Comparison of ENCODE assay signal across 8 cellular contexts in genomic region chr7:5526190-5527037, GRCh38. TPM values are rescaled to one million over a fixed set of nuclear protein-coding genes. Genes with fewer than 3 reads are reported as not detected.
DNase-seq lines count a peak whose midpoint lies in the region; ATAC-seq and TF ChIP-seq lines count a peak whose summit lies in the region.

No MANE protein-coding gene starts in this region.

- H3K4me1 ChIP-seq in tibial artery, result peaks cover 0 to 13% (median under 1%) of the 10 kb centered on the region in 4 donors

- no peaks in the 10 kb centered on the region for H3K9me3 ChIP-seq in tibial artery

- peaks cover 39 to 70% (median 49%) of the 10 kb centered on the region in 3 donors for H3K36me3 ChIP-seq in tibial artery

- POLR2A ChIA-PET in AG04449 (lab: Yijun Ruan, JAX), result interaction anchor here (0.8 to 2.9 kb wide), 8 partner anchors 8 to 286 kb away, joined by 3 to 15 read pairs (median 5); no protein-coding TSS in a partner anchor

- H3K4me1 Mint-ChIP-seq in mesothelial cell of epicardium, result peaks cover 34% of the 10 kb centered on the region

- CTCF ChIA-PET in AG04449 (lab: Yijun Ruan, JAX), result interaction anchor here (1.1 kb wide), 1 partner anchor 151 kb away, joined by 4 read pairs; no protein-coding TSS in a partner anchor

- H3K27ac ChIP-seq in tibial artery, result peak overlapping the region; percentile 97 to 98

- peaks cover 45% of the 10 kb centered on the region for H3K36me3 Mint-ChIP-seq in mesothelial cell of epicardium

- peak; percentile 91 for TF ChIP-seq POLR2A in GM19193 (IDR thresholded peaks at IDR 0.05; ENCODE audit: extremely low read depth, insufficient read depth, insufficient read length)

- ATAC-seq in HG03139 (IDR thresholded peaks at IDR 0.05; ENCODE audit: unreplicated experiment), result no peak

- peak overlapping the region; percentile 98 for H3K27ac Mint-ChIP-seq in mesothelial cell of epicardium

- no peaks in the 10 kb centered on the region for H3K27me3 Mint-ChIP-seq in mesothelial cell of epicardium (ENCODE audit: low read depth)

- no peaks in the 10 kb centered on the region for H3K9me3 Mint-ChIP-seq in mesothelial cell of epicardium

- H3K4me3 ChIP-seq in AG04449 (ENCODE audit: low read depth, low read length) (peak overlapping the region; percentile 94), tibial artery (peak overlapping the region; percentile 75 to 90)

- TF ChIP-seq CTCF in AG04449 (IDR thresholded peaks at IDR 0.05; ENCODE audit: insufficient read depth, low read length, missing control alignments) (no peak), mesothelial cell of epicardium (IDR thresholded peaks at IDR 0.05; ENCODE audit: unreplicated experiment) (no peak), tibial artery (IDR thresholded peaks at IDR 0.05) (peak in 1 of 2 experiments; percentile 20)

- H3K4me3 Mint-ChIP-seq in mesothelial cell of epicardium, result peak overlapping the region; percentile 98

- H3K27me3 ChIP-seq in tibial artery, result no peaks in the 10 kb centered on the region

- intact Hi-C loops in tibial artery (cut with DNase I; ENCODE audit: low total_unique reads), result no loop called here

- DNase-seq in AG04449 (ENCODE audit: low read depth, low spot score), result no peak
- peak in 3 of 5 experiments; percentile 16 to 66 (median 19) for DNase-seq in T-helper 2 cell
- DNase-seq in dermis blood vessel endothelial cell, result peak; percentile 51
- DNase-seq in mesothelial cell of epicardium (ENCODE audit: low spot score in 2 of 2, unreplicated experiment in 2 of 2), result no peak
- peak in 1 of 2 donors; percentile 41 for DNase-seq in tibial artery
- DNase-seq in NCI-H345 (lab: John Stamatoyannopoulos, UW), result no peak

RNA-seq across cellular contexts. Expression of gene ACTB, which starts 4.0 kb away (rescaled TPM):
- 2,280 and 5,174 TPM in 2 replicates for total RNA-seq in dermis blood vessel endothelial cell
- 3,506 to 3,552 TPM (median 3,513 TPM) in 3 replicates for total RNA-seq in mesothelial cell of epicardium

RNA-seq across cellular contexts. Expression of gene FBXL18, which starts 12.8 kb away (rescaled TPM):
- 4.9 and 9.9 TPM in 2 replicates for total RNA-seq in dermis blood vessel endothelial cell
- total RNA-seq in mesothelial cell of epicardium, result 13.3 to 14.8 TPM (median 13.9 TPM) in 3 replicates

Comparison
In these comparisons a context has a peak if more than half of its experiments do, and no peak if none do; other contexts are left out.
1. DNase-seq: peak in T-helper 2 cell (3 of 5) and dermis blood vessel endothelial cell (single experiment); none in AG04449 (single experiment), mesothelial cell of epicardium (0 of 2) and NCI-H345 (single experiment).